In genomic region chr15:92506506-92506905, GRCh38 we compare ENCODE assay signal across 35 cellular contexts.
"Had no signal": no experiment of that assay in that cellular context is flagged by ENCODE, and none has a peak within 500 bp of the region (broad histone marks: within the 10 kb centered on the region; RNA-seq: fewer than 3 reads in every experiment).

No MANE protein-coding gene starts in this region.

- H3K27me3 ChIP-seq: ascending aorta, cardiac muscle cell had no signal

- ATAC-seq: activated CD8-positive, alpha-beta T cell treated with anti-CD3 and anti-CD28 coated beads for 36 hours; activated naive CD4-positive, alpha-beta T cell treated with anti-CD3 and anti-CD28 coated beads, Interleukin-2, amount 50 U/mL, for 72 hours; activated T-cell treated with anti-CD3 and anti-CD28 coated beads, Interleukin-2, amount 50 U/mL, for 4 hours; activated T-cell treated with anti-CD3 and anti-CD28 coated beads, Interleukin-2, amount 50 U/mL, for 72 hours; activated T-helper 17 cell treated with anti-CD3 and anti-CD28 coated beads, Interleukin-2, amount 50 U/mL, for 72 hours had no signal

- H3K4me3 Mint-ChIP-seq: activated B cell treated with CpG ODN at 0.5 μM for 24 hours; activated CD4-positive, alpha-beta memory T cell treated with anti-CD3 and anti-CD28 coated beads for 36 hours; activated CD4-positive, alpha-beta T cell treated with anti-CD3 and anti-CD28 coated beads, Interleukin-2, amount 10 ng/mL, durations not matched to agents 24 days and 14 days; activated CD8-positive, alpha-beta T cell treated with anti-CD3 and anti-CD28 coated beads for 36 hours; activated naive CD4-positive, alpha-beta T cell treated with anti-CD3 and anti-CD28 coated beads for 36 hours; activated naive CD8-positive, alpha-beta T cell treated with anti-CD3 and anti-CD28 coated beads for 36 hours; activated T-cell treated with anti-CD3 and anti-CD28 coated beads, Interleukin-2, amount 50 U/mL, for 4 hours; activated T-cell treated with anti-CD3 and anti-CD28 coated beads, Interleukin-2, amount 50 U/mL, for 72 hours; activated T-helper 1 cell treated with anti-CD3 and anti-CD28 coated beads, Interleukin-12 subunit alpha, Interleukin-12 subunit beta, Interleukin-2, Interleukin-4 antibody, amounts not matched to agents 30 ng/mL and 10 ng/mL and 1 ng/mL, durations not matched to agents 14 hours and 24 hours and 36 hours; activated T-helper 17 cell treated with anti-CD3 and anti-CD28 coated beads, Interleukin-2, amount 50 U/mL, for 72 hours; brain; central memory CD8-positive, alpha-beta T cell; T-helper 1 cell treated with Interleukin-12 subunit alpha and Interleukin-12 subunit beta and Interleukin-4 antibody, amounts not matched to agents 30 μg/mL and 1 μg/mL, for 36 hours; T-helper 2 cell treated with Interferon-gamma antibody and Interleukin-4, amounts not matched to agents 5 μg/mL and 100 μg/mL, for 36 hours had no signal

- H3K4me1 Mint-ChIP-seq: activated B cell treated with CpG ODN at 0.5 μM for 24 hours; activated CD4-positive, alpha-beta T cell treated with anti-CD3 and anti-CD28 coated beads, Interleukin-2, amount 10 ng/mL, durations not matched to agents 24 days and 14 days; activated T-helper 17 cell treated with anti-CD3 and anti-CD28 coated beads, Interleukin-2, amount 50 U/mL, for 72 hours; central memory CD8-positive, alpha-beta T cell had no signal

- H3K27ac Mint-ChIP-seq: activated B cell treated with CpG ODN at 0.5 μM for 24 hours; activated CD4-positive, alpha-beta memory T cell treated with anti-CD3 and anti-CD28 coated beads for 36 hours; activated CD4-positive, alpha-beta T cell treated with anti-CD3 and anti-CD28 coated beads, Interleukin-2, amount 10 ng/mL, durations not matched to agents 24 days and 14 days; activated CD8-positive, alpha-beta T cell treated with anti-CD3 and anti-CD28 coated beads for 36 hours; activated naive CD4-positive, alpha-beta T cell treated with anti-CD3 and anti-CD28 coated beads for 36 hours; activated naive CD4-positive, alpha-beta T cell treated with anti-CD3 and anti-CD28 coated beads, Interleukin-2, amount 50 U/mL, for 72 hours; activated naive CD8-positive, alpha-beta T cell treated with anti-CD3 and anti-CD28 coated beads for 36 hours; activated T-cell treated with anti-CD3 and anti-CD28 coated beads, Interleukin-2, amount 50 U/mL, for 72 hours; activated T-helper 1 cell treated with anti-CD3 and anti-CD28 coated beads, Interleukin-12 subunit alpha, Interleukin-12 subunit beta, Interleukin-2, Interleukin-4 antibody, amounts not matched to agents 30 ng/mL and 10 ng/mL and 1 ng/mL, durations not matched to agents 14 hours and 24 hours and 36 hours; activated T-helper 17 cell treated with anti-CD3 and anti-CD28 coated beads, Interleukin-2, amount 50 U/mL, for 72 hours; brain; T-helper 1 cell treated with Interleukin-12 subunit alpha and Interleukin-12 subunit beta and Interleukin-4 antibody, amounts not matched to agents 30 μg/mL and 1 μg/mL, for 36 hours; T-helper 2 cell treated with Interferon-gamma antibody and Interleukin-4, amounts not matched to agents 5 μg/mL and 100 μg/mL, for 36 hours had no signal

- H3K4me3 ChIP-seq: ascending aorta, cardiac muscle cell had no signal

- H3K27ac ChIP-seq: ascending aorta, cardiac muscle cell, VCaP had no signal

- H3K36me3 ChIP-seq: ascending aorta, cardiac muscle cell had no signal

- H3K27me3 Mint-ChIP-seq: activated naive CD8-positive, alpha-beta T cell treated with anti-CD3 and anti-CD28 coated beads for 36 hours had no signal

- H3K36me3 Mint-ChIP-seq: activated CD4-positive, alpha-beta memory T cell treated with anti-CD3 and anti-CD28 coated beads for 36 hours; activated naive CD4-positive, alpha-beta T cell treated with anti-CD3 and anti-CD28 coated beads, Interleukin-2, amount 50 U/mL, for 72 hours; activated naive CD8-positive, alpha-beta T cell treated with anti-CD3 and anti-CD28 coated beads for 36 hours; brain had no signal

- H3K4me1 ChIP-seq: ascending aorta had no signal

- H3K9me3 Mint-ChIP-seq: activated T-helper 1 cell treated with anti-CD3 and anti-CD28 coated beads, Interleukin-12 subunit alpha, Interleukin-12 subunit beta, Interleukin-2, Interleukin-4 antibody, amounts not matched to agents 30 ng/mL and 10 ng/mL and 1 ng/mL, durations not matched to agents 14 hours and 24 hours and 36 hours had no signal

- DNase-seq: activated B cell treated with CpG ODN at 0.5 μM for 24 hours; activated CD4-positive, alpha-beta memory T cell treated with anti-CD3 and anti-CD28 coated beads for 36 hours; activated CD4-positive, alpha-beta T cell treated with anti-CD3 and anti-CD28 coated beads for 4 hours; activated CD4-positive, alpha-beta T cell treated with anti-CD3 and anti-CD28 coated beads, Interleukin-2, amount 10 ng/mL, durations not matched to agents 24 days and 14 days; activated CD4-positive, alpha-beta T cell treated with anti-CD3 and anti-CD28 coated beads, Interleukin-2, amount 50 U/mL, for 1 hour; activated CD4-positive, alpha-beta T cell treated with anti-CD3 and anti-CD28 coated beads, Interleukin-2, amount 50 U/mL, for 4 hours; activated CD4-positive, CD25-positive, alpha-beta regulatory T cell treated with anti-CD3 and anti-CD28 coated beads, Interleukin-2, amount 50 U/mL, for 72 hours; activated CD8-positive, alpha-beta memory T cell treated with anti-CD3 and anti-CD28 coated beads, Interleukin-2, amount 50 U/mL, for 4 hours; activated CD8-positive, alpha-beta T cell treated with anti-CD3 and anti-CD28 coated beads for 36 hours; activated effector memory CD4-positive, alpha-beta T cell treated with anti-CD3 and anti-CD28 coated beads, Interleukin-2, amount 50 U/mL, for 16 hours; activated gamma-delta T cell treated with Interleukin-2 at 50 U/mL for 16 hours; activated naive CD4-positive, alpha-beta T cell; activated naive CD4-positive, alpha-beta T cell treated with anti-CD3 and anti-CD28 coated beads for 36 hours; activated naive CD4-positive, alpha-beta T cell treated with anti-CD3 and anti-CD28 coated beads, Interleukin-2, amount 50 U/mL, for 16 hours; activated naive CD8-positive, alpha-beta T cell treated with anti-CD3 and anti-CD28 coated beads for 36 hours; activated T-cell treated with anti-CD3 and anti-CD28 coated beads for 4 hours; activated T-cell treated with anti-CD3 and anti-CD28 coated beads, Interleukin-2, amount 50 U/mL, for 1 hour; activated T-cell treated with anti-CD3 and anti-CD28 coated beads, Interleukin-2, amount 50 U/mL, for 4 hours; activated T-cell treated with anti-CD3 and anti-CD28 coated beads, Interleukin-2, amount 50 U/mL, for 72 hours; amygdala; anterior cingulate cortex; caudate nucleus; cerebellar nuclear complex; T-helper 1 cell; T-helper 9 cell had no signal
